8 cellular contexts compared by ENCODE assay signal in the genomic region with DNA sequence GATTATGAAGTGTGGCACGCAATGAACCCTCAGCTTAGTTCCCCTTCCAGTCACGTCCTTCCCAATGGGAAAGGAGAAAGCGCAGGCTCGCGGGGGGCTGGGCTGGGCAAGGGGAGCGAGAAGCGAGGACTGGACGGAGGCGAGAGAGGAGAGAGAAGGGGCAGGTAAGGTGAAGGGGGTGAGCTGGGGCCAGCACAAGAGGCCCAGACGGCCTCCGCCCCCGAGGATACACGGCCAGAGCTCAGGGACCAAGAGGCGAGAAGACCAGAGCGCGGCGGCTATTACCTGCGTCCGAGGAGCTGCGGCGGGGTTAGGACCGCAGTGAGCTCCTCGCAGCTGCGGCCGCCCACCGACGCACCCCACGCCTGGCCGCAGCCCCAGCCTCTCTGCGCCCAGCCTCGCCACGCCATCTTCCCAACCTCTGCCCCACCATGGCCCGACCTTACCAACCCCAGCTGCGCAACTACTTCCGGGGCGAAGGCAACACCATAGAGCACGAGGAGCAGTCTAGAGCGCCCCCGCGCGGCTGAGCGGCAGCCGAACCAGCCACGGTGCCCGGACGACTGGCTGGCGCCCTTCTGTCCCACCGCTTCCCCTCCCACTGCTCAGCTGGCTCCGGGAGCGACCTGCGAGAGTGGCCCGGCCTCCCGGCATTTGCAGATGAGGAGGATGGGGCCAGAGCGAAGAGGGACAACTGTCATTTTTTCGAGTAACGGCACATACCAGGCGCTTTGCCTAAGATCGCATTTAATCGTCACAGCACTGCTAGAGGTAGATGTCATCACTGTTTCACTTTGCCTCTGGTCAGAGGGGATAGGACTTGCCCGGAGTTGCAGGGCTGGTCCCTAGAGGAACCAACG. TPM values are rescaled to one million over a fixed set of nuclear protein-coding genes. Genes with fewer than 3 reads are reported as not detected.
DNase-seq lines count a peak whose midpoint lies in the region; ATAC-seq and TF ChIP-seq lines count a peak whose summit lies in the region.

A gene with protein sequence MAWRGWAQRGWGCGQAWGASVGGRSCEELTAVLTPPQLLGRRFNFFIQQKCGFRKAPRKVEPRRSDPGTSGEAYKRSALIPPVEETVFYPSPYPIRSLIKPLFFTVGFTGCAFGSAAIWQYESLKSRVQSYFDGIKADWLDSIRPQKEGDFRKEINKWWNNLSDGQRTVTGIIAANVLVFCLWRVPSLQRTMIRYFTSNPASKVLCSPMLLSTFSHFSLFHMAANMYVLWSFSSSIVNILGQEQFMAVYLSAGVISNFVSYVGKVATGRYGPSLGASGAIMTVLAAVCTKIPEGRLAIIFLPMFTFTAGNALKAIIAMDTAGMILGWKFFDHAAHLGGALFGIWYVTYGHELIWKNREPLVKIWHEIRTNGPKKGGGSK (minus strand): TSS at position 444 of the 860 bp plus-strand sequence. CDS start 34 bp downstream, at position 410.

- peak within 1 kb of the TSS; percentile 90 for H3K27ac Mint-ChIP-seq in activated T-helper 17 cell treated with anti-CD3 and anti-CD28 coated beads, Interleukin-2, amount 50 U/mL, for 72 hours
- peak within 1 kb of the TSS; percentile 83 to 90 for H3K27ac Mint-ChIP-seq in natural killer cell treated with Interleukin-12 subunit alpha and Interleukin-12 subunit beta and Interleukin-15 and Interleukin-18, amount 100 ng/mL, for 72 hours

- H3K4me1 Mint-ChIP-seq in activated T-helper 17 cell treated with anti-CD3 and anti-CD28 coated beads, Interleukin-2, amount 50 U/mL, for 72 hours, result peaks cover 12% of the 10 kb centered on the region
- peaks cover 23 to 29% of the 10 kb centered on the region in 2 donors for H3K4me1 Mint-ChIP-seq in natural killer cell treated with Interleukin-12 subunit alpha and Interleukin-12 subunit beta and Interleukin-15 and Interleukin-18, amount 100 ng/mL, for 72 hours (ENCODE audit: low read depth in 2 of 2)

- peak; percentile 99 for DNase-seq in ELF-1 (ENCODE audit: low read depth, low spot score)
- DNase-seq in GOT3 (lab: John Stamatoyannopoulos, UW), result peak; percentile 91
- DNase-seq in RPMI8226, result peak; percentile 97
- DNase-seq in fibroblast of peridontal ligament (ENCODE audit: extremely low read depth), result peak; percentile 86
- peak; percentile 96 for DNase-seq in natural killer cell treated with Interleukin-12 subunit alpha and Interleukin-12 subunit beta and Interleukin-15 and Interleukin-18, amount 100 ng/mL, for 72 hours (ENCODE audit: low spot score)
- DNase-seq in stimulated activated naive CD8-positive, alpha-beta T cell treated with anti-CD3 and anti-CD28 coated beads, Interleukin-15, Interleukin-2, amounts not matched to agents 100 U/mL and 50 U/mL, for 24 hours, result peak; percentile 98

- peak; percentile 97 for TF ChIP-seq CTCF in LNCAP (IDR thresholded peaks at IDR 0.05)

- ATAC-seq in activated T-helper 17 cell treated with anti-CD3 and anti-CD28 coated beads, Interleukin-2, amount 50 U/mL, for 72 hours (replicated peaks), result peak; percentile 100
- ATAC-seq in natural killer cell treated with Interleukin-12 subunit alpha and Interleukin-12 subunit beta and Interleukin-15 and Interleukin-18, amount 100 ng/mL, for 72 hours, result peak; percentile 100
- ATAC-seq in stimulated activated naive CD8-positive, alpha-beta T cell treated with anti-CD3 and anti-CD28 coated beads, Interleukin-15, Interleukin-2, amounts not matched to agents 100 U/mL and 50 U/mL, for 24 hours, result peak; percentile 100

- H3K9me3 Mint-ChIP-seq in activated T-helper 17 cell treated with anti-CD3 and anti-CD28 coated beads, Interleukin-2, amount 50 U/mL, for 72 hours, result no peaks in the 10 kb centered on the region
- no peaks in the 10 kb centered on the region for H3K9me3 Mint-ChIP-seq in natural killer cell treated with Interleukin-12 subunit alpha and Interleukin-12 subunit beta and Interleukin-15 and Interleukin-18, amount 100 ng/mL, for 72 hours

- H3K4me3 Mint-ChIP-seq in activated T-helper 17 cell treated with anti-CD3 and anti-CD28 coated beads, Interleukin-2, amount 50 U/mL, for 72 hours, result peak within 1 kb of the TSS; percentile 92
- peak within 1 kb of the TSS; percentile 91 for H3K4me3 Mint-ChIP-seq in natural killer cell treated with Interleukin-12 subunit alpha and Interleukin-12 subunit beta and Interleukin-15 and Interleukin-18, amount 100 ng/mL, for 72 hours

- peaks cover 7% of the 10 kb centered on the region for H3K36me3 Mint-ChIP-seq in activated T-helper 17 cell treated with anti-CD3 and anti-CD28 coated beads, Interleukin-2, amount 50 U/mL, for 72 hours (ENCODE audit: low read depth)
- H3K36me3 Mint-ChIP-seq in natural killer cell treated with Interleukin-12 subunit alpha and Interleukin-12 subunit beta and Interleukin-15 and Interleukin-18, amount 100 ng/mL, for 72 hours, result no peaks in the 10 kb centered on the region

- H3K27me3 Mint-ChIP-seq in activated T-helper 17 cell treated with anti-CD3 and anti-CD28 coated beads, Interleukin-2, amount 50 U/mL, for 72 hours, result no peaks in the 10 kb centered on the region
- H3K27me3 Mint-ChIP-seq in natural killer cell treated with Interleukin-12 subunit alpha and Interleukin-12 subunit beta and Interleukin-15 and Interleukin-18, amount 100 ng/mL, for 72 hours, result peaks cover 3% of the 10 kb centered on the region in 2 donors

RNA-seq across cellular contexts. Expression of the gene that starts here (rescaled TPM):
- total RNA-seq in activated T-helper 17 cell treated with anti-CD3 and anti-CD28 coated beads, Interleukin-2, amount 50 U/mL, for 72 hours, result 10 to 100 TPM; 78.9 to 97.6 TPM
- 10 to 100 TPM; 79.3 to 98.7 TPM for total RNA-seq in natural killer cell treated with Interleukin-12 subunit alpha and Interleukin-12 subunit beta and Interleukin-15 and Interleukin-18, amount 100 ng/mL, for 72 hours

Comparison
In these comparisons a context has a peak if more than half of its experiments do, and no peak if none do; other contexts are left out.
1. Peak in every context shown above with its lines: DNase-seq and ATAC-seq.